In the genomic region with DNA sequence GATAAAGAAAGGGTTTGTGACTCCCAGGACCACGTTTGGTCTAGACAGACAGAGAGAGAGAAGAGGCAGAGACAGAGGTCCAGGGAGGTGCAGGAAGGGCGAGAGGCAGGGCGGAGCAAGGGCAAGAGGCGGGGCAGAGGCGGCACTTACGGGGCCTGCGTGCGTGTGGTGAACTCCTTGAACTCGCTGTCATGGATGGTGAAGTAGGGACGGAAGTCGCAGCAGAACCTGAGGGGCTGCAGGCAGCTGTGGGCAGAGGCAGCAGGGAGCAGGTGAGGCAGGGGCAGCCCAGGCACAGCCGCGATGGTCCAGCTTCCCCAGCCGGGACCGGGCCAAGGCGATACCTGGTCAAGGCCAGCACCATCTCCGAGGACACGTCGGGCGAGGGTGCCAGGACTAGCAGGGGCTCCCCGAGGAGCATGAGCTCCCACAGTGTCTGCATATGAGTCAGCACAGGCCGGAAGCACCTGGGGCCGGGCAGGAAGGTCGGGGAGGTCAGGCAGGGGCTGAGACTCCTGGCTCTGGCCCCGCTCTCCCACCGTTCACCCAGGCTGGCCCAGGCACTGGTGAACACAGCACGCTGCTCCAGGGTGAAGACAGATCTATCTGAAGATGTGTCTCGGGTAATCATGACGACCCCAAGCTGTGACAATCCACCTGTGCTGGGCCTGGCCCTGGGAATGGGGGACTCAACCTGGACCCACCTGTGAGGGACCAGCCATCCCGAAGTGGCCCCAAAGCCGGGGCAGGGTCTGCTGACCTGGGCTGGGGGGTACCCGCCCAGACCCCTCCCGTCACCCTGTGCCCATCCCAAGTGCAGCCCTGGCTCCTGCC, we compare ENCODE assay signal across 1 cellular context.
TF ChIP-seq lines count a peak whose summit lies in the region.

No MANE protein-coding gene starts in this region.

TF ChIP-seq in HepG2, 621 proteins besides CTCF, POLR2A, EP300 and RAD21 (continues in another document):
- TF ChIP-seq ZNF839 (CRISPR knock-in tag; IDR thresholded peaks at IDR 0.05; ENCODE audit: borderline replicate concordance) (no peak), MAX (IDR thresholded peaks at IDR 0.05) (peak; percentile 60), GTF3A (CRISPR knock-in tag; conservative IDR thresholded peaks at IDR 0.05) (no peak), ZNF549 (CRISPR knock-in tag; IDR thresholded peaks at IDR 0.05) (no peak), ATAD3A (CRISPR knock-in tag; IDR thresholded peaks at IDR 0.05) (no peak), HINFP (CRISPR knock-in tag; IDR thresholded peaks at IDR 0.05; ENCODE audit: low read depth) (no peak), ZNF644 (CRISPR knock-in tag; IDR thresholded peaks at IDR 0.05; ENCODE audit: low read depth) (no peak), RXRA (CRISPR knock-in tag; IDR thresholded peaks at IDR 0.05) (peak; percentile 32), ZNF367 (CRISPR knock-in tag; IDR thresholded peaks at IDR 0.05; ENCODE audit: borderline replicate concordance) (no peak), HNRNPK (IDR thresholded peaks at IDR 0.05; ENCODE audit: low read depth, low read length, poor library complexity, severe bottlenecking) (no peak), ATRX (CRISPR knock-in tag; IDR thresholded peaks at IDR 0.05; ENCODE audit: borderline replicate concordance) (no peak), SKI (IDR thresholded peaks at IDR 0.05; ENCODE audit: partially characterized antibody) (no peak), ETV5 (CRISPR knock-in tag; IDR thresholded peaks at IDR 0.05; ENCODE audit: borderline replicate concordance) (peak; percentile 92), ZBTB38 (CRISPR knock-in tag; IDR thresholded peaks at IDR 0.05) (peak; percentile 80), SRSF1 (optimal IDR thresholded peaks at IDR 0.05; ENCODE audit: low read depth, low read length) (no peak), MTF1 (CRISPR knock-in tag; IDR thresholded peaks at IDR 0.05) (no peak), ZNF530 (CRISPR knock-in tag; IDR thresholded peaks at IDR 0.05; ENCODE audit: low read depth) (no peak), ZNF558 (CRISPR knock-in tag; IDR thresholded peaks at IDR 0.05; ENCODE audit: borderline replicate concordance) (no peak), SNAI1 (CRISPR knock-in tag; IDR thresholded peaks at IDR 0.05; ENCODE audit: borderline replicate concordance) (no peak), CBFB (CRISPR knock-in tag; IDR thresholded peaks at IDR 0.05) (no peak), SMYD3 (CRISPR knock-in tag; IDR thresholded peaks at IDR 0.05) (no peak), CENPX (CRISPR knock-in tag; IDR thresholded peaks at IDR 0.05) (no peak), MYC (CRISPR knock-in tag; IDR thresholded peaks at IDR 0.05; ENCODE audit: borderline replicate concordance) (0 out of 2 replicates have a peak, but pooled peaks have one; percentile 12), ZNF672 (CRISPR knock-in tag; IDR thresholded peaks at IDR 0.05) (no peak), ZIK1 (CRISPR knock-in tag; IDR thresholded peaks at IDR 0.05; ENCODE audit: borderline replicate concordance, low read depth) (no peak), FOXA1 (IDR thresholded peaks at IDR 0.05) (no peak), FOXA1 (CRISPR knock-in tag; IDR thresholded peaks at IDR 0.05) (peak; percentile 53), NFYB (CRISPR knock-in tag; IDR thresholded peaks at IDR 0.05) (no peak), ELF1 (CRISPR knock-in tag; IDR thresholded peaks at IDR 0.05) (no peak), PAX8 (CRISPR knock-in tag; IDR thresholded peaks at IDR 0.05; ENCODE audit: borderline replicate concordance) (no peak), ZFP36L1 (CRISPR knock-in tag; IDR thresholded peaks at IDR 0.05) (no peak), NCOR1 (IDR thresholded peaks at IDR 0.05; ENCODE audit: borderline replicate concordance, low read length) (no peak), GZF1 (CRISPR knock-in tag; IDR thresholded peaks at IDR 0.05) (no peak), ZNF713 (CRISPR knock-in tag; IDR thresholded peaks at IDR 0.05) (no peak), ZSCAN22 (CRISPR knock-in tag; IDR thresholded peaks at IDR 0.05) (no peak), ZNF577 (CRISPR knock-in tag; IDR thresholded peaks at IDR 0.05; ENCODE audit: borderline replicate concordance, low read depth) (no peak), DNMT3B (CRISPR knock-in tag; conservative IDR thresholded peaks at IDR 0.05) (no peak), ARID5B (CRISPR knock-in tag; IDR thresholded peaks at IDR 0.05) (0 out of 2 replicates have a peak, but pooled peaks have one; percentile 18), WIZ (CRISPR knock-in tag; IDR thresholded peaks at IDR 0.05) (no peak), ZNF770 (CRISPR knock-in tag; IDR thresholded peaks at IDR 0.05) (no peak), TBP (CRISPR knock-in tag; IDR thresholded peaks at IDR 0.05) (no peak), HNF1B (CRISPR knock-in tag; IDR thresholded peaks at IDR 0.05) (no peak), CEBPG (CRISPR knock-in tag; IDR thresholded peaks at IDR 0.05) (no peak), NFKB2 (CRISPR knock-in tag; IDR thresholded peaks at IDR 0.05; ENCODE audit: borderline replicate concordance) (no peak), IRX3 (CRISPR knock-in tag; IDR thresholded peaks at IDR 0.05; ENCODE audit: borderline replicate concordance, low read depth) (no peak), SIN3B (IDR thresholded peaks at IDR 0.05; ENCODE audit: low read length) (no peak), ZFP37 (CRISPR knock-in tag; IDR thresholded peaks at IDR 0.05; ENCODE audit: borderline replicate concordance) (no peak), ZNF703 (CRISPR knock-in tag; IDR thresholded peaks at IDR 0.05; ENCODE audit: borderline replicate concordance) (no peak), ZSCAN21 (CRISPR knock-in tag; IDR thresholded peaks at IDR 0.05; ENCODE audit: borderline replicate concordance) (no peak), MTA3 (CRISPR knock-in tag; IDR thresholded peaks at IDR 0.05) (no peak)
- TF ChIP-seq, protein P1, sequence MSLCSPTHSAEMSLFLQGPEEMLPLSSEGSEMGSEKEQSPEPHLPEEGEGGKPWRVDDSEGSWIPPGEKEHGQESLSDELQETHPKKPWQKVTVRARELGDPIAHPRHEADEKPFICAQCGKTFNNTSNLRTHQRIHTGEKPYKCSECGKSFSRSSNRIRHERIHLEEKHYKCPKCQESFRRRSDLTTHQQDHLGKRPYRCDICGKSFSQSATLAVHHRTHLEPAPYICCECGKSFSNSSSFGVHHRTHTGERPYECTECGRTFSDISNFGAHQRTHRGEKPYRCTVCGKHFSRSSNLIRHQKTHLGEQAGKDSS (CRISPR knock-in tag; IDR thresholded peaks at IDR 0.05; ENCODE audit: borderline replicate concordance, low read depth) = 0 out of 2 replicates have a peak, but pooled peaks have one; percentile 30
- TF ChIP-seq, protein P2, sequence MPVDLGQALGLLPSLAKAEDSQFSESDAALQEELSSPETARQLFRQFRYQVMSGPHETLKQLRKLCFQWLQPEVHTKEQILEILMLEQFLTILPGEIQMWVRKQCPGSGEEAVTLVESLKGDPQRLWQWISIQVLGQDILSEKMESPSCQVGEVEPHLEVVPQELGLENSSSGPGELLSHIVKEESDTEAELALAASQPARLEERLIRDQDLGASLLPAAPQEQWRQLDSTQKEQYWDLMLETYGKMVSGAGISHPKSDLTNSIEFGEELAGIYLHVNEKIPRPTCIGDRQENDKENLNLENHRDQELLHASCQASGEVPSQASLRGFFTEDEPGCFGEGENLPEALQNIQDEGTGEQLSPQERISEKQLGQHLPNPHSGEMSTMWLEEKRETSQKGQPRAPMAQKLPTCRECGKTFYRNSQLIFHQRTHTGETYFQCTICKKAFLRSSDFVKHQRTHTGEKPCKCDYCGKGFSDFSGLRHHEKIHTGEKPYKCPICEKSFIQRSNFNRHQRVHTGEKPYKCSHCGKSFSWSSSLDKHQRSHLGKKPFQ (CRISPR knock-in tag; IDR thresholded peaks at IDR 0.05; ENCODE audit: insufficient replicate concordance) = no peak
- TF ChIP-seq, protein P3, sequence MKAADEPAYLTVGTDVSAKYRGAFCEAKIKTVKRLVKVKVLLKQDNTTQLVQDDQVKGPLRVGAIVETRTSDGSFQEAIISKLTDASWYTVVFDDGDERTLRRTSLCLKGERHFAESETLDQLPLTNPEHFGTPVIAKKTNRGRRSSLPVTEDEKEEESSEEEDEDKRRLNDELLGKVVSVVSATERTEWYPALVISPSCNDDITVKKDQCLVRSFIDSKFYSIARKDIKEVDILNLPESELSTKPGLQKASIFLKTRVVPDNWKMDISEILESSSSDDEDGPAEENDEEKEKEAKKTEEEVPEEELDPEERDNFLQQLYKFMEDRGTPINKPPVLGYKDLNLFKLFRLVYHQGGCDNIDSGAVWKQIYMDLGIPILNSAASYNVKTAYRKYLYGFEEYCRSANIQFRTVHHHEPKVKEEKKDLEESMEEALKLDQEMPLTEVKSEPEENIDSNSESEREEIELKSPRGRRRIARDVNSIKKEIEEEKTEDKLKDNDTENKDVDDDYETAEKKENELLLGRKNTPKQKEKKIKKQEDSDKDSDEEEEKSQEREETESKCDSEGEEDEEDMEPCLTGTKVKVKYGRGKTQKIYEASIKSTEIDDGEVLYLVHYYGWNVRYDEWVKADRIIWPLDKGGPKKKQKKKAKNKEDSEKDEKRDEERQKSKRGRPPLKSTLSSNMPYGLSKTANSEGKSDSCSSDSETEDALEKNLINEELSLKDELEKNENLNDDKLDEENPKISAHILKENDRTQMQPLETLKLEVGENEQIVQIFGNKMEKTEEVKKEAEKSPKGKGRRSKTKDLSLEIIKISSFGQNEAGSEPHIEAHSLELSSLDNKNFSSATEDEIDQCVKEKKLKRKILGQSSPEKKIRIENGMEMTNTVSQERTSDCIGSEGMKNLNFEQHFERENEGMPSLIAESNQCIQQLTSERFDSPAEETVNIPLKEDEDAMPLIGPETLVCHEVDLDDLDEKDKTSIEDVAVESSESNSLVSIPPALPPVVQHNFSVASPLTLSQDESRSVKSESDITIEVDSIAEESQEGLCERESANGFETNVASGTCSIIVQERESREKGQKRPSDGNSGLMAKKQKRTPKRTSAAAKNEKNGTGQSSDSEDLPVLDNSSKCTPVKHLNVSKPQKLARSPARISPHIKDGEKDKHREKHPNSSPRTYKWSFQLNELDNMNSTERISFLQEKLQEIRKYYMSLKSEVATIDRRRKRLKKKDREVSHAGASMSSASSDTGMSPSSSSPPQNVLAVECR (CRISPR knock-in tag; IDR thresholded peaks at IDR 0.05; ENCODE audit: borderline replicate concordance) = no peak; the same call in 1 of the 2 replicates
